Comparison of ENCODE assay signal across 13 cellular contexts in genomic region chr6:1087112-1087843, GRCh38.
"Had no signal": no experiment of that assay in that cellular context is flagged by ENCODE, and none has a peak within 500 bp of the region (broad histone marks: within the 10 kb centered on the region; RNA-seq: fewer than 3 reads in every experiment).

No MANE protein-coding gene starts in this region.

- H3K36me3 ChIP-seq: adrenal gland, right lobe of liver, WERI-Rb-1 had no signal

- H3K27ac Mint-ChIP-seq: activated CD4-positive, alpha-beta T cell treated with anti-CD3 and anti-CD28 coated beads for 36 hours; activated CD8-positive, alpha-beta T cell treated with anti-CD3 and anti-CD28 coated beads, Interleukin-2, amount 10 ng/mL, durations not matched to agents 7 days and 5 days; activated T-helper 17 cell treated with anti-CD3 and anti-CD28 coated beads, Interleukin-2, amount 50 U/mL, for 72 hours; effector memory CD8-positive, alpha-beta T cell had no signal

- H3K4me3 Mint-ChIP-seq: activated CD4-positive, alpha-beta T cell treated with anti-CD3 and anti-CD28 coated beads for 36 hours; activated CD8-positive, alpha-beta T cell treated with anti-CD3 and anti-CD28 coated beads, Interleukin-2, amount 10 ng/mL, durations not matched to agents 7 days and 5 days; activated T-helper 17 cell treated with anti-CD3 and anti-CD28 coated beads, Interleukin-2, amount 50 U/mL, for 72 hours; central memory CD8-positive, alpha-beta T cell; effector memory CD8-positive, alpha-beta T cell had no signal

- H3K27ac ChIP-seq: adrenal gland, right lobe of liver, WERI-Rb-1 had no signal

- H3K27me3 ChIP-seq: adrenal gland, right lobe of liver had no signal

- DNase-seq: activated CD4-positive, alpha-beta T cell treated with anti-CD3 and anti-CD28 coated beads for 36 hours; activated CD8-positive, alpha-beta memory T cell treated with anti-CD3 and anti-CD28 coated beads, Interleukin-2, amount 50 U/mL, for 48 hours; activated CD8-positive, alpha-beta T cell treated with anti-CD3 and anti-CD28 coated beads, Interleukin-2, amount 10 ng/mL, durations not matched to agents 7 days and 5 days; activated naive CD4-positive, alpha-beta T cell treated with anti-CD3 and anti-CD28 coated beads, Interleukin-2, amount 50 U/mL, for 16 hours; adrenal gland; effector memory CD8-positive, alpha-beta T cell; right lobe of liver; stimulated activated CD4-positive, alpha-beta T cell treated with anti-CD3 and anti-CD28 coated beads, Interleukin-2, amount 100 ng/mL, for 24 hours; stimulated activated naive CD4-positive, alpha-beta T cell; T-helper 9 cell; WERI-Rb-1 had no signal

- H3K9me3 Mint-ChIP-seq: activated T-helper 17 cell treated with anti-CD3 and anti-CD28 coated beads, Interleukin-2, amount 50 U/mL, for 72 hours; central memory CD8-positive, alpha-beta T cell; effector memory CD8-positive, alpha-beta T cell had no signal

- H3K9me3 ChIP-seq: adrenal gland, right lobe of liver had no signal

- H3K4me3 ChIP-seq: adrenal gland, right lobe of liver had no signal

- ATAC-seq: activated CD4-positive, alpha-beta T cell treated with anti-CD3 and anti-CD28 coated beads for 36 hours; activated CD8-positive, alpha-beta T cell treated with anti-CD3 and anti-CD28 coated beads, Interleukin-2, amount 10 ng/mL, durations not matched to agents 7 days and 5 days; activated T-helper 17 cell treated with anti-CD3 and anti-CD28 coated beads, Interleukin-2, amount 50 U/mL, for 72 hours; effector memory CD8-positive, alpha-beta T cell; right lobe of liver had no signal

- H3K4me1 ChIP-seq: adrenal gland, right lobe of liver had no signal

- H3K4me1 Mint-ChIP-seq: activated CD4-positive, alpha-beta T cell treated with anti-CD3 and anti-CD28 coated beads for 36 hours; activated T-helper 17 cell treated with anti-CD3 and anti-CD28 coated beads, Interleukin-2, amount 50 U/mL, for 72 hours; central memory CD8-positive, alpha-beta T cell had no signal
